In the genomic region with DNA sequence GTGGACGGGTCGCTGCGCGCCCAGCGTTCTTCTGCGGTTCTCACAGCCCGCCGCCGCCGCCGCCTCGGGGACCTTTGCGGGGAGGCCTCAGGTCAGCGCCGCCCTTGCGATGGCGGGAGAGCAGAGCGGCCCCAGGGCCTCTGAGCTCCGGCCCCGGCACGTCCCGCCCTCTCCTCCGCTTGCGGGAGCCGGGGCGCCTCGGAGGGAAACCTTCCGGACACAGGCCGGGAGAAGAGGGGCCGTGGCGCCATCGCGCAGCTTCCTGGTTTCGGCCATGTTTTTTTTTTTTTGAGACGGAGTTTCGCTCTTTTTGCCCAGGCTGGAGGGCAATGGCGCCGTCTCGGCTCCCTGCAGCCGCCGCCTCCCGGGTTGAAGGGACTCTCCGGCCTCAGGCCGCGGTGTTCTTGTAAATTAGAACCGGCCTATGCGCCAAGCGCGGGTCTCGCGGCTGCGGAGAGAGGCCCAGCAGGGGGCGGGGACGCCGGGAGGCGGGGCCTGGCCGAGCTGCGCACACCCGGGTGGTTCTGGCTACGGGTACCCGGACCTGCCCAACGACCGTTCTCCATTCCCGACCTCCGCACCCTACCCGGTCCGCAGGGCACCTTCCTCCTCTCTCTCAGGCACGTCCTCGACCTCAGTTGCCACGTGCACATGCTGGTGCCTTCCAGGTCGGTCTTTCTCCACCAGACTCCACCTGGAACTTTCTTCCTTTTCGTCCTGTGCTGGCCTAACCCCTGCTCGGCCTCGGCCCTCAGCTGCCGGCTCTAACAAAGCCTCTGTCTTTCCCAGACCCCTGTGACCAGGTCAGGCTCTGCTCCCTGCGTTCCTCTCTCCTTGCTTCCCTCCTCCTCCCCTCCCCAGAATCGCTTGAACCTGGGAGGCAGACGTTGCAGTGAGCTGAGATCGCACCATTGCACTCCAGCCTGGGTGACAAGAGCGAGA, we compare ENCODE assay signal across 8 cellular contexts. TPM values are rescaled to one million over a fixed set of nuclear protein-coding genes. Genes with fewer than 3 reads are reported as not detected.
A peak's percentile ranks its signal among the peaks of the same experiment; 100 is the strongest.
DNase-seq lines count a peak whose midpoint lies in the region; ATAC-seq lines count a peak whose summit lies in the region.

No MANE protein-coding gene starts in this region.

- WGBS in mesendoderm (ENCODE audit: extremely low coverage, insufficient coverage, low lambda C conversion rate): no CpG with 5 or more reads among the region's 80 CpGs

- H3K36me3 ChIP-seq in effector memory CD4-positive, alpha-beta T cell (ENCODE audit: control insufficient read depth, insufficient read depth, low read length): peaks cover 16% of the 10 kb centered on the region
- no peaks in the 10 kb centered on the region for H3K36me3 ChIP-seq in mesendoderm (ENCODE audit: control insufficient read depth, insufficient read depth, low read length)

- H3K4me2 ChIP-seq in mesendoderm (ENCODE audit: low read length): peak overlapping the region; percentile 94

- H3K4me3 ChIP-seq in effector memory CD4-positive, alpha-beta T cell (ENCODE audit: insufficient read depth, low read depth, low read length, poor library complexity, severe bottlenecking): peak overlapping the region; percentile 90
- H3K4me3 ChIP-seq in mesendoderm (ENCODE audit: low read length): peak overlapping the region; percentile 65

- H2AK5ac ChIP-seq in mesendoderm (ENCODE audit: low read length): no peak overlapping the region

- no peaks in the 10 kb centered on the region for H3K79me1 ChIP-seq in mesendoderm (ENCODE audit: low read length)

- DNase-seq in Ammon's horn (ENCODE audit: low spot score) (peak; percentile 86), NCI-H510A treated with DMSO at 0.1 percent for 48 hours (lab: John Stamatoyannopoulos, UW) (peak; percentile 43), mesendoderm (peak; percentile 68)
- peak; percentile 48 to 72 (median 68) for DNase-seq in activated CD8-positive, alpha-beta memory T cell treated with anti-CD3 and anti-CD28 coated beads for 48 hours (ENCODE audit: low read depth in 2 of 3, low spot score in 2 of 3)
- DNase-seq in effector memory CD4-positive, alpha-beta T cell: peak; percentile 55 to 66 (median 63)
- DNase-seq in stimulated activated CD8-positive, alpha-beta memory T cell treated with anti-CD3 and anti-CD28 coated beads, Interleukin-15, amount 100 ng/mL, for 1 hour (ENCODE audit: low read depth): peak; percentile 54

- H3K18ac ChIP-seq in mesendoderm (ENCODE audit: low read length): peak overlapping the region; percentile 34

- H2BK5ac ChIP-seq in mesendoderm (ENCODE audit: low read length): no peak overlapping the region

- H3K4me1 ChIP-seq in effector memory CD4-positive, alpha-beta T cell (ENCODE audit: control insufficient read depth, insufficient read depth, low read length, poor library complexity, severe bottlenecking): peaks cover 21% of the 10 kb centered on the region
- H3K4me1 ChIP-seq in mesendoderm (ENCODE audit: control insufficient read depth, low read depth, low read length): no peaks in the 10 kb centered on the region

- ATAC-seq in GM18870 (IDR thresholded peaks at IDR 0.05; ENCODE audit: unreplicated experiment): peak; percentile 60
- peak; percentile 80 for ATAC-seq in HG03097 (IDR thresholded peaks at IDR 0.05; ENCODE audit: low FRiP score, unreplicated experiment)

- H3K23ac ChIP-seq in mesendoderm (ENCODE audit: low read length): peak overlapping the region; percentile 24

- peak overlapping the region; percentile 75 for H3K4ac ChIP-seq in mesendoderm (ENCODE audit: low read depth, low read length)

- no peaks in the 10 kb centered on the region for H3K79me2 ChIP-seq in mesendoderm (ENCODE audit: control insufficient read depth, insufficient read depth, low read length)

- peak overlapping the region; percentile 87 for H3K56ac ChIP-seq in mesendoderm (ENCODE audit: low read length)

- no peaks in the 10 kb centered on the region for H3K27me3 ChIP-seq in effector memory CD4-positive, alpha-beta T cell (replicated peaks; ENCODE audit: control insufficient read depth, insufficient read depth, low read length, poor library complexity, severe bottlenecking)
- no peaks in the 10 kb centered on the region for H3K27me3 ChIP-seq in mesendoderm (ENCODE audit: insufficient read depth, low read length, poor library complexity)

- no peak overlapping the region for H2BK15ac ChIP-seq in mesendoderm (replicated peaks; ENCODE audit: low read depth)

- no peaks in the 10 kb centered on the region for H3K9me3 ChIP-seq in effector memory CD4-positive, alpha-beta T cell (ENCODE audit: control insufficient read depth, low read length)

- peak overlapping the region; percentile 96 for H3K27ac ChIP-seq in effector memory CD4-positive, alpha-beta T cell (ENCODE audit: insufficient read depth, low read length, poor library complexity, severe bottlenecking)
- no peak overlapping the region for H3K27ac ChIP-seq in mesendoderm (ENCODE audit: low read depth, low read length)

- no peak overlapping the region for H4K5ac ChIP-seq in mesendoderm (ENCODE audit: low read length)

- peak overlapping the region; percentile 8 for H2BK120ac ChIP-seq in mesendoderm (ENCODE audit: low read depth, low read length)

- H3K9ac ChIP-seq in mesendoderm (ENCODE audit: low read length): peak overlapping the region; percentile 62

- H4K8ac ChIP-seq in mesendoderm (ENCODE audit: low read depth, low read length): no peak overlapping the region

RNA-seq across cellular contexts. Expression of a gene that starts 28.8 kb away (rescaled TPM):
- 40.4 TPM for polyA plus RNA-seq in mesendoderm (2013, experiment 1 of 2)
- 40.6 TPM for polyA plus RNA-seq in mesendoderm (2013, experiment 2 of 2)

RNA-seq across cellular contexts. Expression of a gene that starts 29.7 kb away (rescaled TPM):
- 18.0 TPM for polyA plus RNA-seq in mesendoderm (2013, experiment 1 of 2)
- polyA plus RNA-seq in mesendoderm (2013, experiment 2 of 2): 18.4 TPM
